In genomic region chr7:51633006-51633405, GRCh38 we compare ENCODE assay signal across 21 cellular contexts.
A peak's percentile ranks its signal among the peaks of the same experiment; 100 is the strongest.
DNase-seq lines count a peak whose midpoint lies in the region; FAIRE-seq and TF ChIP-seq lines count a peak whose summit lies in the region.
"Had no signal": no experiment of that assay in that cellular context is flagged by ENCODE, and none has a peak within 500 bp of the region (broad histone marks: within the 10 kb centered on the region; RNA-seq: fewer than 3 reads in every experiment).

No MANE protein-coding gene starts in this region.

- no peak for TF ChIP-seq CTCF in HEK293 (tag by site-specific recombination; IDR thresholded peaks at IDR 0.05)
- TF ChIP-seq CTCF in bronchial epithelial cell (IDR thresholded peaks at IDR 0.05; ENCODE audit: insufficient read depth, low read length, severe bottlenecking): no peak
- TF ChIP-seq CTCF in tibial artery (IDR thresholded peaks at IDR 0.05): no peak

- H2AK5ac ChIP-seq in trophoblast cell (ENCODE audit: low read length): no peak overlapping the region

- no peak overlapping the region for H3K23ac ChIP-seq in trophoblast cell (ENCODE audit: low read length)

- no peak overlapping the region for H3K27ac ChIP-seq in HEK293 (ENCODE audit: extremely low read depth, low read depth, low read length)
- H3K27ac ChIP-seq in trophoblast cell (ENCODE audit: low read depth, low read length): no peak overlapping the region
- H3K27ac ChIP-seq in tibial artery: no peak overlapping the region
- H3K27ac ChIP-seq: A549; BLaER1 treated with 17β-estradiol and CSF1 and Interleukin-3, amounts not matched to agents 10 nM and 100 nM had no signal

- no peak overlapping the region for H2BK5ac ChIP-seq in trophoblast cell (ENCODE audit: low read depth, low read length, poor library complexity)

- POLR2A ChIA-PET in HEK293 (lab: Yijun Ruan, JAX): no interaction called here

- peaks cover 2% of the 10 kb centered on the region for H3K79me1 ChIP-seq in trophoblast cell (ENCODE audit: low read length)

- H2AFZ ChIP-seq in trophoblast cell (ENCODE audit: insufficient read depth, low read length, poor library complexity): no peak overlapping the region

- no peak overlapping the region for H4K91ac ChIP-seq in trophoblast cell (ENCODE audit: low read depth, low read length)

- no peak overlapping the region for H2BK120ac ChIP-seq in trophoblast cell (ENCODE audit: insufficient read depth, low read length, poor library complexity)

- no CpG with 5 or more reads among the region's 1 CpG for WGBS in trophoblast cell (ENCODE audit: extremely low coverage, insufficient coverage, insufficient read length)

- no peak overlapping the region for H3K18ac ChIP-seq in trophoblast cell (ENCODE audit: low read length)

- H3K27me3 ChIP-seq in bronchial epithelial cell (ENCODE audit: control insufficient read depth, insufficient read depth, low read length) (no peaks in the 10 kb centered on the region), trophoblast cell (ENCODE audit: insufficient read depth, low read length) (no peaks in the 10 kb centered on the region), tibial artery (no peaks in the 10 kb centered on the region)
- H3K27me3 ChIP-seq: BE2C; BLaER1 treated with 17β-estradiol and CSF1 and Interleukin-3, amounts not matched to agents 10 nM and 100 nM had no signal

- no peaks in the 10 kb centered on the region for H3K79me2 ChIP-seq in trophoblast cell (ENCODE audit: control insufficient read depth, insufficient read depth, low read length, poor library complexity)

- H3K4ac ChIP-seq in trophoblast cell (ENCODE audit: low read depth, low read length): no peak overlapping the region

- no peaks in the 10 kb centered on the region for H3K9me3 ChIP-seq in HEK293 (ENCODE audit: control insufficient read depth, insufficient read depth, low read depth, low read length)
- H3K9me3 ChIP-seq in trophoblast cell (ENCODE audit: insufficient read depth, low read depth, low read length): peaks cover 7% of the 10 kb centered on the region
- H3K9me3 ChIP-seq in tibial artery: no peaks in the 10 kb centered on the region
- H3K9me3 ChIP-seq: A549, BE2C, Caco-2, HAP-1 had no signal

- no peak overlapping the region for H3K4me3 ChIP-seq in HEK293 (ENCODE audit: low read depth, low read length)
- H3K4me3 ChIP-seq in bronchial epithelial cell (ENCODE audit: low read depth, low read length): no peak overlapping the region
- no peak overlapping the region for H3K4me3 ChIP-seq in trophoblast cell (ENCODE audit: low read depth, low read length)
- H3K4me3 ChIP-seq in tibial artery: no peak overlapping the region
- H3K4me3 ChIP-seq: A549; BLaER1 treated with 17β-estradiol and CSF1 and Interleukin-3, amounts not matched to agents 10 nM and 100 nM; HAP-1 had no signal

- no peak overlapping the region for H3K4me2 ChIP-seq in trophoblast cell (ENCODE audit: low read length)
- H3K4me2 ChIP-seq: A549; BLaER1 treated with 17β-estradiol and CSF1 and Interleukin-3, amounts not matched to agents 10 nM and 100 nM had no signal

- CTCF ChIA-PET in HEK293 (lab: Yijun Ruan, JAX): no interaction called here

- peak; percentile 28 for FAIRE-seq in bronchial epithelial cell (lab: Jason Lieb, UNC)
- FAIRE-seq: A549, G401.6, GM12892, H54 had no signal

- H3K9ac ChIP-seq in trophoblast cell (ENCODE audit: low read length): peak overlapping the region; percentile 25
- H3K9ac ChIP-seq: BLaER1 treated with 17β-estradiol and CSF1 and Interleukin-3, amounts not matched to agents 10 nM and 100 nM had no signal

- no peak overlapping the region for H4K8ac ChIP-seq in trophoblast cell (ENCODE audit: low read depth, low read length)

- peaks cover 3% of the 10 kb centered on the region; the same call in 1 of the 2 replicates for H3K4me1 ChIP-seq in HEK293 (ENCODE audit: control insufficient read depth, insufficient read depth, low read length)
- H3K4me1 ChIP-seq in trophoblast cell (ENCODE audit: control insufficient read depth in 1 of 2, insufficient read depth in 2 of 2, low read length in 2 of 2): peaks cover 3 to 5% of the 10 kb centered on the region in 2 experiments
- H3K4me1 ChIP-seq in tibial artery: no peaks in the 10 kb centered on the region
- H3K4me1 ChIP-seq: A549, BE2C, HAP-1 had no signal

- intact Hi-C loops in tibial artery (cut with DNase I; ENCODE audit: low total_unique reads): no loop called here
- intact Hi-C loops in head of caudate nucleus (cut with DNase I): no loop called here

- H4K12ac ChIP-seq in trophoblast cell (ENCODE audit: low read depth, low read length): no peak overlapping the region

- H3K36me3 ChIP-seq in HEK293 (ENCODE audit: control insufficient read depth in 2 of 2, insufficient read depth in 1 of 2, low read length in 2 of 2) (no peaks in the 10 kb centered on the region), bronchial epithelial cell (ENCODE audit: control insufficient read depth, insufficient read depth, low read length) (no peaks in the 10 kb centered on the region), trophoblast cell (ENCODE audit: control insufficient read depth in 1 of 2, insufficient read depth in 2 of 2, low read length in 2 of 2) (no peaks in the 10 kb centered on the region), tibial artery (no peaks in the 10 kb centered on the region)
- H3K36me3 ChIP-seq: BE2C; BLaER1 treated with 17β-estradiol and CSF1 and Interleukin-3, amounts not matched to agents 10 nM and 100 nM; HAP-1 had no signal

- H2BK12ac ChIP-seq in trophoblast cell (ENCODE audit: low read length): no peak overlapping the region

- DNase-seq in bronchial epithelial cell (ENCODE audit: low read depth): no peak
- no peak for DNase-seq in trophoblast cell
- no peak for DNase-seq in tibial artery
- no peak for DNase-seq in glomerular visceral epithelial cell (ENCODE audit: extremely low spot score)
- no peak for DNase-seq in head of caudate nucleus
- DNase-seq: 8988T; ACHN; AML-193; BE2C; Caco-2; CD8-positive, alpha-beta T cell; DMS153; DND-41; GOT3 had no signal

- no peak overlapping the region for H3K14ac ChIP-seq in trophoblast cell (ENCODE audit: low read length)

TF ChIP-seq in HEK293, 187 proteins besides CTCF, POLR2A, EP300 and RAD21:
- TF ChIP-seq TCF7L2 (IDR thresholded peaks at IDR 0.05; ENCODE audit: borderline replicate concordance, low read depth, low read length) (no peak), KLF17 (tag by site-specific recombination; IDR thresholded peaks at IDR 0.05) (no peak), ZNF37A (tag by site-specific recombination; IDR thresholded peaks at IDR 0.05) (no peak), ZNF843 (tag by site-specific recombination; IDR thresholded peaks at IDR 0.05) (no peak), FEZF1 (tag by site-specific recombination; IDR thresholded peaks at IDR 0.05) (no peak), BCL11A (tag by site-specific recombination; IDR thresholded peaks at IDR 0.05; ENCODE audit: low read depth) (no peak), GFI1B (tag by site-specific recombination; IDR thresholded peaks at IDR 0.05) (no peak), ZNF121 (tag by site-specific recombination; IDR thresholded peaks at IDR 0.05) (no peak), SCRT1 (tag by site-specific recombination; IDR thresholded peaks at IDR 0.05; ENCODE audit: borderline replicate concordance) (peak; percentile 63; the same call in 1 of the 2 replicates), SCRT2 (tag by site-specific recombination; IDR thresholded peaks at IDR 0.05) (peak; percentile 81)
